Comparison of ENCODE assay signal across 20 cellular contexts in genomic region chr12:108423486-108423885, GRCh38.
A peak's percentile ranks its signal among the peaks of the same experiment; 100 is the strongest.
DNase-seq lines count a peak whose midpoint lies in the region; ATAC-seq lines count a peak whose summit lies in the region.
"Had no signal": no experiment of that assay in that cellular context is flagged by ENCODE, and none has a peak within 500 bp of the region (broad histone marks: within the 10 kb centered on the region; RNA-seq: fewer than 3 reads in every experiment).

No MANE protein-coding gene starts in this region.

- H3K27ac ChIP-seq in trophoblast cell (ENCODE audit: low read depth, low read length) (no peak overlapping the region), aorta (ENCODE audit: low read depth in 1 of 2, low read length in 2 of 2) (no peak overlapping the region)
- H3K27ac ChIP-seq: 22Rv1; A549; BLaER1 treated with 17β-estradiol and CSF1 and Interleukin-3, amounts not matched to agents 10 nM and 100 nM; C4-2B had no signal

- no peak overlapping the region for H3K23ac ChIP-seq in trophoblast cell (ENCODE audit: low read length)

- no peak for ATAC-seq in aorta (ENCODE audit: low FRiP score)
- ATAC-seq: A549; CD8-positive, alpha-beta T cell; GM12878 had no signal

- H4K12ac ChIP-seq in trophoblast cell (ENCODE audit: low read depth, low read length) = no peak overlapping the region

- H2BK12ac ChIP-seq in trophoblast cell (ENCODE audit: low read length) = no peak overlapping the region

- no peaks in the 10 kb centered on the region for H3K79me2 ChIP-seq in trophoblast cell (ENCODE audit: control insufficient read depth, insufficient read depth, low read length, poor library complexity)

- no peaks in the 10 kb centered on the region for H3K36me3 ChIP-seq in trophoblast cell (ENCODE audit: control insufficient read depth in 1 of 2, insufficient read depth in 2 of 2, low read length in 2 of 2)
- H3K36me3 ChIP-seq in aorta (ENCODE audit: control insufficient read depth in 1 of 2, insufficient read depth in 2 of 2, low read length in 1 of 2) = no peaks in the 10 kb centered on the region
- H3K36me3 ChIP-seq: BLaER1 treated with 17β-estradiol and CSF1 and Interleukin-3, amounts not matched to agents 10 nM and 100 nM had no signal

- H3K4me2 ChIP-seq in trophoblast cell (ENCODE audit: low read length) = no peak overlapping the region
- H3K4me2 ChIP-seq: A549; BLaER1 treated with 17β-estradiol and CSF1 and Interleukin-3, amounts not matched to agents 10 nM and 100 nM had no signal

- H3K4me3 ChIP-seq in trophoblast cell (ENCODE audit: low read depth, low read length) (no peak overlapping the region), aorta (ENCODE audit: low read length in 2 of 2) (no peak overlapping the region)
- H3K4me3 ChIP-seq: A549; BLaER1 treated with 17β-estradiol and CSF1 and Interleukin-3, amounts not matched to agents 10 nM and 100 nM; GM12878 had no signal

- intact Hi-C loops in aorta (cut with DNase I) = no loop called here

- no peak overlapping the region for H4K8ac ChIP-seq in trophoblast cell (ENCODE audit: low read depth, low read length)

- WGBS in trophoblast cell (ENCODE audit: extremely low coverage, insufficient coverage, insufficient read length) = no CpG with 5 or more reads among the region's 4 CpGs
- WGBS in aorta, 2 donors = 83 to 87% methylated on average over 4 of the region's 4 CpGs

- no peak overlapping the region for H2BK5ac ChIP-seq in trophoblast cell (ENCODE audit: low read depth, low read length, poor library complexity)

- H3K4ac ChIP-seq in trophoblast cell (ENCODE audit: low read depth, low read length) = no peak overlapping the region

- H3K9me3 ChIP-seq in trophoblast cell (ENCODE audit: insufficient read depth, low read depth, low read length) (no peaks in the 10 kb centered on the region), aorta (ENCODE audit: control insufficient read depth, low read length) (no peaks in the 10 kb centered on the region)

- no peaks in the 10 kb centered on the region for H3K79me1 ChIP-seq in trophoblast cell (ENCODE audit: low read length)

- H3K27me3 ChIP-seq in trophoblast cell (ENCODE audit: insufficient read depth, low read length) (no peaks in the 10 kb centered on the region), aorta (ENCODE audit: control insufficient read depth in 1 of 2, insufficient read depth in 2 of 2, low read length in 1 of 2) (no peaks in the 10 kb centered on the region)
- H3K27me3 ChIP-seq: BLaER1 treated with 17β-estradiol and CSF1 and Interleukin-3, amounts not matched to agents 10 nM and 100 nM had no signal

- H3K9ac ChIP-seq in trophoblast cell (ENCODE audit: low read length) = no peak overlapping the region
- H3K9ac ChIP-seq: BLaER1 treated with 17β-estradiol and CSF1 and Interleukin-3, amounts not matched to agents 10 nM and 100 nM had no signal

- H2AFZ ChIP-seq in trophoblast cell (ENCODE audit: insufficient read depth, low read length, poor library complexity) = no peak overlapping the region

- DNase-seq in NCI-H345 (lab: John Stamatoyannopoulos, UW) (peak; percentile 4), NCI-H345 treated with DMSO at 0.1 percent for 48 hours (lab: John Stamatoyannopoulos, UW; ENCODE audit: unreplicated experiment) (no peak), trophoblast cell (peak; percentile 92 to 96), aorta (no peak), NCI-H82 (lab: John Stamatoyannopoulos, UW) (no peak)
- DNase-seq: AML-193; CD4-positive, alpha-beta T cell; CD8-positive, alpha-beta T cell; COR-L47; DMS 273 treated with DMSO at 0.1 percent for 48 hours; DMS153; DMS79; DND-41; EL; GDM1 had no signal

- H3K4me1 ChIP-seq in trophoblast cell (ENCODE audit: control insufficient read depth in 1 of 2, insufficient read depth in 2 of 2, low read length in 2 of 2) (no peaks in the 10 kb centered on the region), aorta (ENCODE audit: control insufficient read depth in 1 of 2, insufficient read depth in 2 of 2, low read length in 2 of 2) (peaks cover 2 to 3% of the 10 kb centered on the region in 2 donors)
- H3K4me1 ChIP-seq: A549; BLaER1 treated with 17β-estradiol and CSF1 and Interleukin-3, amounts not matched to agents 10 nM and 100 nM had no signal

- no peak overlapping the region for H2BK120ac ChIP-seq in trophoblast cell (ENCODE audit: insufficient read depth, low read length, poor library complexity)

- no peak overlapping the region for H4K91ac ChIP-seq in trophoblast cell (ENCODE audit: low read depth, low read length)

- H3K14ac ChIP-seq in trophoblast cell (ENCODE audit: low read length) = no peak overlapping the region

- H3K18ac ChIP-seq in trophoblast cell (ENCODE audit: low read length) = no peak overlapping the region

- no peak overlapping the region for H2AK5ac ChIP-seq in trophoblast cell (ENCODE audit: low read length)

Comparison
In these comparisons a context has a peak if more than half of its experiments do, and no peak if none do; other contexts are left out.
1. DNase-seq: peak in NCI-H345 (single experiment) and trophoblast cell (2 of 2); none in NCI-H345 treated with DMSO at 0.1 percent for 48 hours (single experiment), aorta (0 of 2) and NCI-H82 (single experiment).